Comparison of ENCODE assay signal across 9 cellular contexts in the genomic region with DNA sequence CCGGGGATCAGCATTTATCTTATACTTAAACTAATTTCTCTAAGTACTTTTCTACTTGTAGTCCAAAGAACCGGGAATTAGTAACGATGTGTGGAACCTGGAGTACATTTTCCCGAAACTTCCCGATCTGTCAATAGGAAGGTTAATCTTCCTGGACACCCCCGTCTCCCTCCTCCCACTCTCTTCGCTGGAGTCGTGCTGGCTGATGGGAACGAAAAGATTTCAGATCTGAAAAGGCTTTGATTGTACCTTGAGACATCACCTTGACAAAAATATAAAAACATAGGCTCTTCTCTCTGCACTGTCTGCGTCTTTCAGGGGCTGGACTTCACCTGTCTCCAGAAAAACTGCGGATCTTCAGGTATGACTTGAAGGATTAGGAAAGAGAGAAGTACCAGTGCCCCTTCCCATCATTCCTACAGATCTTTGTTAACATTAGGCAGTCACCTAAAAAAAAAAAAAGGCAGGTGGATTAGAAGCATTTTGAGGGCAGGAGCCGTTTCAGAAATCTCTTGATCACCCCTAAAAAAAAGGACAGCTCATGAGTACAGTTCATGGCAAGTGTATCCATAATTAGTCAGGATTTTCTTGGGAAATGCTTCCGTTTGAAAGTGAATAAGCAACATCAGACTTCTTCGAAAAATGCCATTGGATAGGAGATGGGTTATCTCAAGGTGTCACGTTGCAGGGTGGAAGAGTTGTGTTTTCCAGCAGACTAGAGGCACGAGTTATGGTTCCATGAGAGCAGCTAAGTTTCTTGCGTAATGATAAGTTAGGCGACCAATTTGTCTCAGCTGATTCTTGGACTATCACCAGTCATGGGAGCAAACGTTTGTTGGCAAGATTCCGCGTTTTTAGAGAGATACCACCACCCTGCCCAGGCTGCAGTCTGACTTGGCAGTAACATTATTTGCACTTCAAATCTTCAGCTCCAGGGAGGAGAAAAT. TPM values are rescaled to one million over a fixed set of nuclear protein-coding genes. Genes with fewer than 3 reads are reported as not detected.
DNase-seq lines count a peak whose midpoint lies in the region; ATAC-seq, FAIRE-seq and TF ChIP-seq lines count a peak whose summit lies in the region.
"Had no signal": no experiment of that assay in that cellular context is flagged by ENCODE, and none has a peak within 500 bp of the region (broad histone marks: within the 10 kb centered on the region; RNA-seq: fewer than 3 reads in every experiment).

No MANE protein-coding gene starts in this region.

- no peaks in the 10 kb centered on the region for H3K9me3 Mint-ChIP-seq in CD8-positive, alpha-beta T cell

- H3K4me1 ChIP-seq in CD8-positive, alpha-beta T cell (ENCODE audit: insufficient read depth, low read length) = peaks cover 9% of the 10 kb centered on the region
- H3K4me1 ChIP-seq in NT2/D1 (ENCODE audit: insufficient read depth, insufficient read length) = no peaks in the 10 kb centered on the region
- no peaks in the 10 kb centered on the region for H3K4me1 ChIP-seq in endothelial cell of umbilical vein (ENCODE audit: control insufficient read depth, extremely low read depth, insufficient read depth, low read length)
- no peaks in the 10 kb centered on the region for H3K4me1 ChIP-seq in parathyroid adenoma

- POLR2A ChIA-PET in CD8-positive, alpha-beta T cell (lab: Charles Lee) = no interaction called here
- POLR2A ChIA-PET in endothelial cell of umbilical vein (lab: Charles Lee) = interaction anchor here (0.6 to 1.0 kb wide), 3 partner anchors 8 to 460 kb away, joined by 3 to 5 read pairs (median 3); a partner anchor contains a TSS

- DNase-seq in CD8-positive, alpha-beta T cell = no peak
- DNase-seq in NT2/D1 (ENCODE audit: low read depth, low spot score) (no peak), endothelial cell of umbilical vein (ENCODE audit: low read depth, low spot score) (no peak), SKM-1 (lab: John Stamatoyannopoulos, UW; ENCODE audit: unreplicated experiment) (no peak)
- DNase-seq: activated CD4-positive, CD25-positive, alpha-beta regulatory T cell had no signal

- no peak for FAIRE-seq in endothelial cell of umbilical vein (lab: Jason Lieb, UNC)

- H3K9ac ChIP-seq in NT2/D1 (ENCODE audit: insufficient read length, low read depth) (peak overlapping the region; percentile 57), endothelial cell of umbilical vein (replicated peaks; ENCODE audit: extremely low read depth, insufficient read depth, low read length) (no peak overlapping the region), parathyroid adenoma (no peak overlapping the region)

- BruUV-seq in endothelial cell of umbilical vein (replicated peaks; lab: Mats Ljungman, UMichigan) = no TSS peak

- no peak for TF ChIP-seq CTCF in CD8-positive, alpha-beta T cell (IDR thresholded peaks at IDR 0.05)
- TF ChIP-seq CTCF in endothelial cell of umbilical vein (IDR thresholded peaks at IDR 0.05; ENCODE audit: extremely low read depth in 1 of 2, insufficient read depth in 1 of 2, low read depth in 1 of 2, low read length in 2 of 2) = no peak
- no peak for TF ChIP-seq CTCF in parathyroid adenoma (IDR thresholded peaks at IDR 0.05)

- peaks cover 13% of the 10 kb centered on the region for H3K4me1 Mint-ChIP-seq in CD8-positive, alpha-beta T cell (ENCODE audit: low read depth)

- H4K20me1 ChIP-seq in endothelial cell of umbilical vein (replicated peaks; ENCODE audit: control insufficient read depth, extremely low read depth, insufficient read depth, low read length) = no peaks in the 10 kb centered on the region

- peak overlapping the region; percentile 65 for H3K4me3 Mint-ChIP-seq in CD8-positive, alpha-beta T cell

- no peak overlapping the region for H3K4me3 ChIP-seq in CD8-positive, alpha-beta T cell (ENCODE audit: low read depth, low read length)
- H3K4me3 ChIP-seq in NT2/D1 (ENCODE audit: insufficient read length, low read depth) (peak overlapping the region; percentile 37), endothelial cell of umbilical vein (replicated peaks in 1 of 3; ENCODE audit: insufficient read depth in 1 of 3, low read depth in 1 of 3, low read length in 3 of 3) (no peak overlapping the region), parathyroid adenoma (ENCODE audit: low read depth, low read length) (peak overlapping the region; percentile 62)

- no peak for TF ChIP-seq POLR2A in endothelial cell of umbilical vein (IDR thresholded peaks at IDR 0.05; ENCODE audit: low read depth, low read length)

- peaks cover 68% of the 10 kb centered on the region for H3K27me3 Mint-ChIP-seq in CD8-positive, alpha-beta T cell (ENCODE audit: low read depth)

- dilution Hi-C loops in endothelial cell of umbilical vein (cut with MboI; ENCODE audit: extremely low pct_ligation_motif_present, low sequenced_read_pairs) = no loop called here

- H2AFZ ChIP-seq in endothelial cell of umbilical vein (ENCODE audit: low read depth, low read length) = no peak overlapping the region
- H2AFZ ChIP-seq in parathyroid adenoma = peak overlapping the region; percentile 72

- peaks cover 15% of the 10 kb centered on the region for H3K27me3 ChIP-seq in CD8-positive, alpha-beta T cell (ENCODE audit: insufficient read depth, low read length)
- H3K27me3 ChIP-seq in NT2/D1 (ENCODE audit: insufficient read depth, insufficient read length) (peaks cover 18% of the 10 kb centered on the region), endothelial cell of umbilical vein (ENCODE audit: control insufficient read depth in 2 of 2, insufficient read depth in 2 of 2, low read length in 2 of 2) (peaks cover 30 to 40% of the 10 kb centered on the region in 2 experiments), parathyroid adenoma (ENCODE audit: control insufficient read depth, insufficient read depth, low read length) (no peaks in the 10 kb centered on the region)

- H3K36me3 ChIP-seq in CD8-positive, alpha-beta T cell (ENCODE audit: insufficient read depth, low read length) = no peaks in the 10 kb centered on the region
- H3K36me3 ChIP-seq in NT2/D1 (ENCODE audit: insufficient read depth, insufficient read length, low read length) (no peaks in the 10 kb centered on the region), endothelial cell of umbilical vein (ENCODE audit: control insufficient read depth in 2 of 2, extremely low read depth in 1 of 2, insufficient read depth in 2 of 2, low read length in 2 of 2) (no peaks in the 10 kb centered on the region), parathyroid adenoma (ENCODE audit: control insufficient read depth, insufficient read depth, low read length) (no peaks in the 10 kb centered on the region)

- H3K4me2 ChIP-seq in endothelial cell of umbilical vein (ENCODE audit: insufficient read depth, low read length) = peak overlapping the region; percentile 54
- H3K4me2 ChIP-seq in parathyroid adenoma (ENCODE audit: low read length) = peak overlapping the region; percentile 66

- H3K36me3 Mint-ChIP-seq in CD8-positive, alpha-beta T cell = no peaks in the 10 kb centered on the region

- no peak overlapping the region for H3K27ac ChIP-seq in CD8-positive, alpha-beta T cell (ENCODE audit: low read depth, low read length)
- H3K27ac ChIP-seq in endothelial cell of umbilical vein (ENCODE audit: insufficient read depth, low read depth, low read length) (no peak overlapping the region), parathyroid adenoma (no peak overlapping the region)

- H3K9me1 ChIP-seq in endothelial cell of umbilical vein (replicated peaks; ENCODE audit: control insufficient read depth, extremely low read depth, insufficient read depth, low read length) = no peaks in the 10 kb centered on the region

- H3K27ac Mint-ChIP-seq in CD8-positive, alpha-beta T cell = no peak overlapping the region

- H3K9me3 ChIP-seq in CD8-positive, alpha-beta T cell (ENCODE audit: low read length) = no peaks in the 10 kb centered on the region
- H3K9me3 ChIP-seq in NT2/D1 (ENCODE audit: insufficient read depth, low read length) = peaks cover 14% of the 10 kb centered on the region; the same call in 1 of the 2 replicates
- no peaks in the 10 kb centered on the region for H3K9me3 ChIP-seq in endothelial cell of umbilical vein (replicated peaks; ENCODE audit: control insufficient read depth, insufficient read depth, low read length)
- H3K9me3 ChIP-seq in parathyroid adenoma (ENCODE audit: control insufficient read depth, low read length) = no peaks in the 10 kb centered on the region

- CTCF ChIA-PET in CD8-positive, alpha-beta T cell (lab: Charles Lee) = no interaction called here
- CTCF ChIA-PET in endothelial cell of umbilical vein (lab: Charles Lee) = interaction anchor here (1.0 to 2.4 kb wide), 4 partner anchors 8 to 635 kb away, joined by 3 to 9 read pairs (median 6); a partner anchor contains a TSS

- intact Hi-C loops in CD8-positive, alpha-beta T cell (cut with DNase I, micrococcal nuclease) = loop anchor here (10.0 kb wide), 3 partner anchors 235 to 1165 kb away; a partner anchor contains a TSS
- intact Hi-C loops in endothelial cell of umbilical vein (cut with micrococcal nuclease) = no loop called here

- no peak for ATAC-seq in CD8-positive, alpha-beta T cell
- ATAC-seq in GM18868 (IDR thresholded peaks at IDR 0.05; ENCODE audit: unreplicated experiment) (no peak), GM21367 (IDR thresholded peaks at IDR 0.05; ENCODE audit: unreplicated experiment) (no peak), GM19324 (IDR thresholded peaks at IDR 0.05; ENCODE audit: low FRiP score, unreplicated experiment) (no peak)

- H3K79me2 ChIP-seq in endothelial cell of umbilical vein (ENCODE audit: control insufficient read depth, insufficient read depth, low read length) = no peaks in the 10 kb centered on the region
- H3K79me2 ChIP-seq in parathyroid adenoma = no peaks in the 10 kb centered on the region

TF ChIP-seq in endothelial cell of umbilical vein, 7 proteins besides CTCF, POLR2A, EP300 and RAD21 (continues in another document):
- TF ChIP-seq POLR2AphosphoS5 (IDR thresholded peaks at IDR 0.05; ENCODE audit: insufficient read depth, low read depth, low read length) (no peak), JUN (IDR thresholded peaks at IDR 0.05; ENCODE audit: borderline replicate concordance, insufficient read depth, insufficient read length, low read depth) (no peak), EZH2 (IDR thresholded peaks at IDR 0.05; ENCODE audit: borderline replicate concordance, low read depth, low read length, severe bottlenecking) (no peak), MYC (IDR thresholded peaks at IDR 0.05; ENCODE audit: low read depth, low read length) (no peak)
- TF ChIP-seq, protein P1, sequence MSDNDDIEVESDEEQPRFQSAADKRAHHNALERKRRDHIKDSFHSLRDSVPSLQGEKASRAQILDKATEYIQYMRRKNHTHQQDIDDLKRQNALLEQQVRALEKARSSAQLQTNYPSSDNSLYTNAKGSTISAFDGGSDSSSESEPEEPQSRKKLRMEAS (IDR thresholded peaks at IDR 0.05; ENCODE audit: insufficient read depth, insufficient read length) = no peak

RNA-seq across cellular contexts. Expression of a gene that starts 7.8 kb away (rescaled TPM):
- 1 to 10 TPM; 3.5 to 3.6 TPM for total RNA-seq in CD8-positive, alpha-beta T cell
- 3.2 and 4.3 TPM in 2 replicates for total RNA-seq in endothelial cell of umbilical vein
- polyA plus RNA-seq in endothelial cell of umbilical vein = 3.2 TPM in 2 replicates
- polyA plus RNA-seq in endothelial cell of umbilical vein (2011; cell fraction: cytosol; rRNA removed) = 3.0 and 3.3 TPM in 2 replicates
- polyA plus RNA-seq in endothelial cell of umbilical vein (2011; cell fraction: nucleus; rRNA removed) = 2.4 and 3.6 TPM in 2 replicates
- polyA plus RNA-seq in endothelial cell of umbilical vein (2012) = 4.3 and 5.5 TPM in 2 replicates
- polyA minus RNA-seq in endothelial cell of umbilical vein = 2.6 TPM in 2 replicates
- 1.0 TPM for polyA minus RNA-seq in endothelial cell of umbilical vein (2011; cell fraction: cytosol; rRNA and poly(A)+ RNA removed)
- polyA minus RNA-seq in endothelial cell of umbilical vein (2011; cell fraction: nucleus; rRNA and poly(A)+ RNA removed) = 0.87 and 1.1 TPM in 2 replicates

Comparison
In these comparisons a context has a peak if more than half of its experiments do, and no peak if none do; other contexts are left out.
1. H3K4me3 ChIP-seq: peak in NT2/D1 (single experiment) and parathyroid adenoma (single experiment); none in CD8-positive, alpha-beta T cell (single experiment) and endothelial cell of umbilical vein (0 of 3).